ENCODE assay signal across 8 cellular contexts in the genomic region with DNA sequence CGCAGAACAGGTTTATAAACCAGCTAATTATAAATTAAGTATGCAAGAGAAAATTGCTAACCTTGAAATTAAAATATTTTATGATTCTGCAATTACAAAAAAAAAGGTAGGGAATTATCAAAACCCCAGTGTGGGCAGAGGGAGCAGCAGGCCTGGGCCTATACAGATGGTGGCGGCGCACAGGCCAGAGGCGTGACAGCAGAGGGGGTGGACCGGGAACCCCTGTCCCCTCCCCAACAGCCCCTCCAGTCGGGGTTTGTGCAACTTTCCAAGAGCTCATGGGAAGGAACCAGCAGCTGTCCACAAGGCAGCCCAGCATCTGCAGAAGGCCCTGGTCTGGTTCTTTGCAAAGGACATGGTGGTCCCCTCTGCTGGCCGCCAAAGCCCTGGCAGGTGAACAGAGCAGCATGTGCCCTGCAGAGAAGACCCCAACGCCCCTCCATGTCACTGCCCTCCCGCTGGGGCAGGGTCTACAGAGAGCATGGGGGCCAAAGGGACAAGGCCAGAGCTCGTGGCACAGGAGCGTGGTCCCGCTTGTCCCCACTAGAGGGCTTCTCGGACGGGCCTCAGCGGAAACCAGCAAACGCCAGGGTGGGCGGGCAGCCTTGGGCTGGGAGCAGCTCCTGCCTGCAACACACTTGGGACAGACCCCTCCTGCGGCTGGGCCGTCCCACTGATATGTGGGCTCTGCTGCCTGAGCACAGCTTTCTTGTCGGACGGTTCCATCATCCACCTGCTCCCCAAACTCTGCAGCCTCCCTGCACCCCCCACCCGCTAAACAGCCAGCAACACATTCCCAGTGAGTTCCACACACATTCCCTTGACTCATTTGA.
DNase-seq lines count a peak whose midpoint lies in the region; ATAC-seq, FAIRE-seq and TF ChIP-seq lines count a peak whose summit lies in the region.

No MANE protein-coding gene starts in this region.

- TF ChIP-seq EP300 in A549 (IDR thresholded peaks at IDR 0.05) = no peak

- no peak for FAIRE-seq in A549 (lab: Jason Lieb, UNC)

- no peaks in the 10 kb centered on the region for H3K4me1 ChIP-seq in A549
- peaks cover 66% of the 10 kb centered on the region for H3K4me1 ChIP-seq in left ventricle myocardium inferior

- POLR2A ChIA-PET in A549 (lab: Yijun Ruan, JAX) = no interaction called here

- H3K36me3 ChIP-seq in left ventricle myocardium inferior = peaks cover 7% of the 10 kb centered on the region

- 55% methylated on average over 13 of the region's 22 CpGs for WGBS in A549 (ENCODE audit: missing lambda C conversion rate)

- intact Hi-C loops in left ventricle myocardium inferior (cut with micrococcal nuclease) = no loop called here

- DNase-seq in A549 (ENCODE audit: low read depth in 1 of 2, low spot score in 1 of 2) = peak; percentile 42 to 64
- DNase-seq in LHCN-M2 (ENCODE audit: low read depth) = peak; percentile 77
- DNase-seq in activated T-cell treated with anti-CD3 and anti-CD28 coated beads for 24 hours (ENCODE audit: low read depth) = peak; percentile 32
- DNase-seq in left ventricle myocardium inferior = peak; percentile 71
- DNase-seq in stimulated activated CD4-positive, alpha-beta T cell treated with anti-CD3 and anti-CD28 coated beads, Interleukin-12 subunit alpha, Interleukin-12 subunit beta, amount 100 ng/mL, for 48 hours (ENCODE audit: low read depth in 2 of 3, low spot score in 1 of 3) = peak; percentile 14 to 43 (median 29)
- DNase-seq in medulla oblongata (ENCODE audit: extremely low spot score) = no peak

- TF ChIP-seq CTCF in A549 (IDR thresholded peaks at IDR 0.05) = peak; percentile 46
- peak; percentile 81 for TF ChIP-seq CTCF in left ventricle myocardium inferior (IDR thresholded peaks at IDR 0.05; ENCODE audit: borderline replicate concordance)

- H3K4me2 ChIP-seq in A549 = no peak overlapping the region

- TF ChIP-seq RAD21 in A549 (conservative IDR thresholded peaks at IDR 0.05 in 1 of 2, IDR thresholded peaks at IDR 0.05 in 1 of 2) = peak; percentile 54 to 57

- H3K27ac ChIP-seq in A549 (no peak overlapping the region), left ventricle myocardium inferior (replicated peaks) (peak overlapping the region; percentile 58)

- ATAC-seq in A549 (peak; percentile 89 to 99), GM18867 (IDR thresholded peaks at IDR 0.05; ENCODE audit: unreplicated experiment) (peak; percentile 83), HG02970 (IDR thresholded peaks at IDR 0.05; ENCODE audit: low FRiP score, unreplicated experiment) (no peak)

- H3K27me3 ChIP-seq in left ventricle myocardium inferior (ENCODE audit: low read depth) = no peaks in the 10 kb centered on the region

- H3K9me3 ChIP-seq in A549 = no peaks in the 10 kb centered on the region
- no peaks in the 10 kb centered on the region for H3K9me3 ChIP-seq in left ventricle myocardium inferior (replicated peaks)

- H3K4me3 ChIP-seq in A549 (no peak overlapping the region), left ventricle myocardium inferior (peak overlapping the region; percentile 21)

- TF ChIP-seq POLR2A in A549 (IDR thresholded peaks at IDR 0.05; ENCODE audit: low read length) = no peak

- CTCF ChIA-PET in A549 (lab: Yijun Ruan, JAX) = interaction anchor here (1.2 to 1.3 kb wide), 3 partner anchors 10 to 273 kb away, joined by 3 to 6 read pairs (median 5); no protein-coding TSS in a partner anchor

TF ChIP-seq in A549, 52 proteins besides CTCF, POLR2A, EP300 and RAD21:
- no peak for TF ChIP-seq ZNF302 (CRISPR knock-in tag; IDR thresholded peaks at IDR 0.05)
- TF ChIP-seq HOXB5 (CRISPR knock-in tag; IDR thresholded peaks at IDR 0.05) = no peak
- TF ChIP-seq CBX2 (IDR thresholded peaks at IDR 0.05; ENCODE audit: borderline replicate concordance, low read depth) = no peak
- peak; percentile 66 for TF ChIP-seq SMC3 (IDR thresholded peaks at IDR 0.05)
- no peak for TF ChIP-seq EHF (CRISPR knock-in tag; IDR thresholded peaks at IDR 0.05)
- no peak for TF ChIP-seq FOSB (CRISPR knock-in tag; IDR thresholded peaks at IDR 0.05)
- TF ChIP-seq NFE2L2 (conservative IDR thresholded peaks at IDR 0.05; ENCODE audit: low read length) = no peak
- no peak for TF ChIP-seq CEBPB (IDR thresholded peaks at IDR 0.05)
